ENCODE assay signal across 1 cellular context in genomic region chr19:48975947-48976847, GRCh38.
A peak's percentile ranks its signal among the peaks of the same experiment; 100 is the strongest.
TF ChIP-seq lines count a peak whose summit lies in the region.

No MANE protein-coding gene starts in this region.

TF ChIP-seq in K562, 482 proteins besides CTCF, POLR2A, EP300 and RAD21 (continued from another document and continues in another):
- TF ChIP-seq YY1 (IDR thresholded peaks at IDR 0.05; ENCODE audit: borderline replicate concordance in 1 of 3, control insufficient read depth in 1 of 3, extremely low read depth in 1 of 3, insufficient read depth in 3 of 3, insufficient read length in 1 of 3, insufficient replicate concordance in 2 of 3, low read depth in 1 of 3, low read length in 2 of 3): peak in 2 of 3 experiments; percentile 49 to 59
- peak; percentile 91 for TF ChIP-seq ZNF592 (IDR thresholded peaks at IDR 0.05)
- TF ChIP-seq ZBTB40 (IDR thresholded peaks at IDR 0.05): peak; percentile 81
- TF ChIP-seq ZBTB40 (CRISPR knock-in tag; IDR thresholded peaks at IDR 0.05): no peak
- TF ChIP-seq TEAD1 (CRISPR knock-in tag; IDR thresholded peaks at IDR 0.05): peak in 1 of 2 experiments; percentile 42; a peak in 1 of 4 replicates
- peak; percentile 87 for TF ChIP-seq CREB1 (IDR thresholded peaks at IDR 0.05)
- peak; percentile 69 for TF ChIP-seq CREB1 (CRISPR knock-in tag; IDR thresholded peaks at IDR 0.05)
- no peak for TF ChIP-seq RHOXF2B (CRISPR knock-in tag; conservative IDR thresholded peaks at IDR 0.05)
- peak; percentile 63 for TF ChIP-seq L3MBTL2 (IDR thresholded peaks at IDR 0.05)
- TF ChIP-seq ZNF395 (CRISPR knock-in tag; IDR thresholded peaks at IDR 0.05): peak; percentile 66; the same call in 1 of the 2 replicates
- peak in 1 of 2 experiments; percentile 99 for TF ChIP-seq AFF1 (IDR thresholded peaks at IDR 0.05; ENCODE audit: low read depth in 1 of 2, partially characterized antibody in 2 of 2)
- TF ChIP-seq SMAD1 (IDR thresholded peaks at IDR 0.05; ENCODE audit: low read depth, low read length, partially characterized antibody): no peak
- 0 out of 2 replicates have a peak, but pooled peaks have one; percentile 31 for TF ChIP-seq MECOM (CRISPR knock-in tag; IDR thresholded peaks at IDR 0.05)
- TF ChIP-seq POU5F1 (IDR thresholded peaks at IDR 0.05; ENCODE audit: borderline replicate concordance, low read depth, low read length, partially characterized antibody): peak; percentile 24
- TF ChIP-seq ASH1L (IDR thresholded peaks at IDR 0.05; ENCODE audit: borderline replicate concordance, low read depth, partially characterized antibody): peak; percentile 85
- 0 out of 2 replicates have a peak, but pooled peaks have one; percentile 3 for TF ChIP-seq TEAD2 (tag; IDR thresholded peaks at IDR 0.05)
- no peak for TF ChIP-seq RREB1 (CRISPR knock-in tag; IDR thresholded peaks at IDR 0.05)
- peak in 1 of 3 experiments; percentile 40; a peak in 1 of 6 replicates for TF ChIP-seq ZBTB11 (CRISPR knock-in tag; IDR thresholded peaks at IDR 0.05)
- TF ChIP-seq ZNF766 (CRISPR knock-in tag; conservative IDR thresholded peaks at IDR 0.05): peak; percentile 93
- peak; percentile 94 for TF ChIP-seq CREM (IDR thresholded peaks at IDR 0.05; ENCODE audit: low read depth)
